In genomic region chr16:17278988-17279387, GRCh38 we compare ENCODE assay signal across 20 cellular contexts.
"Had no signal": no experiment of that assay in that cellular context is flagged by ENCODE, and none has a peak within 500 bp of the region (broad histone marks: within the 10 kb centered on the region; RNA-seq: fewer than 3 reads in every experiment).

No MANE protein-coding gene starts in this region.

- H3K27ac ChIP-seq: esophagus muscularis mucosa, heart right ventricle, left ventricle myocardium inferior, right lobe of liver, thoracic aorta, upper lobe of right lung had no signal

- H3K27me3 Mint-ChIP-seq: activated naive CD4-positive, alpha-beta T cell treated with anti-CD3 and anti-CD28 coated beads, Interleukin-2, amount 50 U/mL, for 24 hours had no signal

- H3K4me3 ChIP-seq: esophagus muscularis mucosa, heart right ventricle, left ventricle myocardium inferior, right lobe of liver, thoracic aorta, upper lobe of right lung had no signal

- H3K4me1 ChIP-seq: left ventricle myocardium inferior, right lobe of liver, upper lobe of right lung had no signal

- H3K36me3 ChIP-seq: esophagus muscularis mucosa, heart right ventricle, left ventricle myocardium inferior, right lobe of liver, thoracic aorta, upper lobe of right lung had no signal

- DNase-seq: activated CD4-positive, alpha-beta T cell treated with anti-CD3 and anti-CD28 coated beads, Interleukin-2, amount 50 U/mL, for 1 hour; activated CD8-positive, alpha-beta memory T cell treated with anti-CD3 and anti-CD28 coated beads for 24 hours; activated CD8-positive, alpha-beta memory T cell treated with anti-CD3 and anti-CD28 coated beads, Interleukin-2, amount 50 U/mL, for 48 hours; activated effector memory CD4-positive, alpha-beta T cell treated with Interleukin-2 at 50 U/mL for 16 hours; activated T-cell treated with anti-CD3 and anti-CD28 coated beads, Interleukin-2, amount 50 U/mL, for 48 hours; cerebellar nuclear complex; cortex of kidney; heart right ventricle; left ventricle myocardium inferior; mammary epithelial cell; midbrain; right lobe of liver; small intestine; stimulated activated CD4-positive, alpha-beta T cell treated with anti-CD3 and anti-CD28 coated beads, Interleukin-4, amount 100 ng/mL, for 1 hour; upper lobe of right lung had no signal

- ATAC-seq: activated CD4-positive, CD25-positive, alpha-beta regulatory T cell treated with anti-CD3 and anti-CD28 coated beads, Interleukin-2, amount 50 U/mL, for 24 hours; heart right ventricle; right lobe of liver; upper lobe of right lung had no signal

- H3K27me3 ChIP-seq: esophagus muscularis mucosa, right lobe of liver, upper lobe of right lung had no signal

- H3K27ac Mint-ChIP-seq: activated naive CD4-positive, alpha-beta T cell treated with anti-CD3 and anti-CD28 coated beads, Interleukin-2, amount 50 U/mL, for 24 hours; T-helper 1 cell treated with Interleukin-12 subunit alpha and Interleukin-12 subunit beta and Interleukin-4 antibody, amounts not matched to agents 30 μg/mL and 1 μg/mL, for 36 hours had no signal

- H3K36me3 Mint-ChIP-seq: activated naive CD4-positive, alpha-beta T cell treated with anti-CD3 and anti-CD28 coated beads, Interleukin-2, amount 50 U/mL, for 24 hours had no signal

- H3K9me3 ChIP-seq: esophagus muscularis mucosa, heart right ventricle, left ventricle myocardium inferior, right lobe of liver, thoracic aorta, upper lobe of right lung had no signal

- H3K9me3 Mint-ChIP-seq: activated naive CD4-positive, alpha-beta T cell treated with anti-CD3 and anti-CD28 coated beads, Interleukin-2, amount 50 U/mL, for 24 hours; T-helper 1 cell treated with Interleukin-12 subunit alpha and Interleukin-12 subunit beta and Interleukin-4 antibody, amounts not matched to agents 30 μg/mL and 1 μg/mL, for 36 hours had no signal

- H3K4me3 Mint-ChIP-seq: activated naive CD4-positive, alpha-beta T cell treated with anti-CD3 and anti-CD28 coated beads, Interleukin-2, amount 50 U/mL, for 24 hours; T-helper 1 cell treated with Interleukin-12 subunit alpha and Interleukin-12 subunit beta and Interleukin-4 antibody, amounts not matched to agents 30 μg/mL and 1 μg/mL, for 36 hours had no signal
